9 cellular contexts compared by ENCODE assay signal in the genomic region with DNA sequence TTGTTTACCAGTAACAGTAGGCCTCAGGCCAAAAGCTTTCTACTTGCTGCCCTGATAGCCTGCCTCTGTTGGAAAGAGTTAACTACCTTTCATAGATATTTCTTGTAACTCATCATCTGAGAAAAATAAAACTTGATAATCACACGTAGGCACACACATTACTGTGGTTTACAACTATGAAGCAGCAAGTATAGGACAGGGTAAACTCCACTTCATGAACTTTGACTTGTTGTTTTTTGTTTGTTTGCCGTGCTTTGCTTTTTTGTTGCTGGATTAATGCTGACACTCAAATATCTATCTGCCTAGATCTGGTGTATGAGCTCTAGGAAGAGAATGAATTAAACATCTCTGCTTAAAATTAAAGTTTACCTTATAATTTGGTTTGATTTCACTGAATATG.
"Had no signal": no experiment of that assay in that cellular context is flagged by ENCODE, and none has a peak within 500 bp of the region (broad histone marks: within the 10 kb centered on the region; RNA-seq: fewer than 3 reads in every experiment).

No MANE protein-coding gene starts in this region.

- H3K27ac ChIP-seq: HL-60 had no signal

- H3K36me3 ChIP-seq: HAP-1 had no signal

- H3K27me3 Mint-ChIP-seq: IgD-negative memory B cell had no signal

- ATAC-seq: HCT116 had no signal

- H3K4me1 Mint-ChIP-seq: IgD-negative memory B cell had no signal

- H3K4me3 Mint-ChIP-seq: HFFc6, IgD-negative memory B cell had no signal

- H3K9me3 ChIP-seq: HAP-1 had no signal

- DNase-seq: GOT3, H7, HFFc6, KBM-7 had no signal

- H3K27ac Mint-ChIP-seq: HFFc6, IgD-negative memory B cell had no signal

- FAIRE-seq: HTR-8/SVneo had no signal

- H3K4me1 ChIP-seq: HAP-1 had no signal

- H3K36me3 Mint-ChIP-seq: IgD-negative memory B cell had no signal

- H3K4me3 ChIP-seq: HAP-1 had no signal
